14 cellular contexts compared by ENCODE assay signal in genomic region chr6:27743787-27744186, GRCh38.
"Had no signal": no experiment of that assay in that cellular context is flagged by ENCODE, and none has a peak within 500 bp of the region (broad histone marks: within the 10 kb centered on the region; RNA-seq: fewer than 3 reads in every experiment).

No MANE protein-coding gene starts in this region.

- DNase-seq: activated naive CD4-positive, alpha-beta T cell treated with anti-CD3 and anti-CD28 coated beads for 36 hours; activated naive CD8-positive, alpha-beta T cell treated with anti-CD3 and anti-CD28 coated beads, Interleukin-2, amount 50 U/mL, for 24 hours; activated T-cell treated with anti-CD3 and anti-CD28 coated beads, Interleukin-2, amount 50 U/mL, for 1 hour; erythroblast; gastrocnemius medialis; heart left ventricle; naive B cell; stimulated activated CD4-positive, alpha-beta T cell treated with anti-CD3 and anti-CD28 coated beads, Interleukin-2, amount 100 ng/mL, for 48 hours; thyroid gland; uterus had no signal

- H3K27me3 ChIP-seq: ascending aorta had no signal

- ATAC-seq: activated naive CD8-positive, alpha-beta T cell treated with anti-CD3 and anti-CD28 coated beads, Interleukin-2, amount 50 U/mL, for 24 hours; gastrocnemius medialis; heart left ventricle; left lobe of liver; stimulated activated memory B cell treated with anti-CD40 and anti-IgM and Interleukin-4, amounts not matched to agents 10 μg/mL and 1 μg/mL and 100 μg/mL, for 72 hours had no signal

- H3K36me3 ChIP-seq: ascending aorta, breast epithelium, gastrocnemius medialis, heart left ventricle, thyroid gland, uterus had no signal

- H3K4me1 ChIP-seq: ascending aorta, breast epithelium, gastrocnemius medialis, heart left ventricle, thyroid gland, uterus had no signal

- H3K9me3 ChIP-seq: ascending aorta, breast epithelium, gastrocnemius medialis, heart left ventricle, thyroid gland, uterus had no signal

- H3K4me3 ChIP-seq: ascending aorta, breast epithelium, gastrocnemius medialis, heart left ventricle, thyroid gland, uterus had no signal

- H3K27ac ChIP-seq: ascending aorta, breast epithelium, gastrocnemius medialis, heart left ventricle, thyroid gland, uterus had no signal
